In genomic region chr1:173112129-173112528, GRCh38 we compare ENCODE assay signal across 10 cellular contexts.
DNase-seq lines count a peak whose midpoint lies in the region; ATAC-seq and TF ChIP-seq lines count a peak whose summit lies in the region.
"Had no signal": no experiment of that assay in that cellular context is flagged by ENCODE, and none has a peak within 500 bp of the region (broad histone marks: within the 10 kb centered on the region; RNA-seq: fewer than 3 reads in every experiment).

No MANE protein-coding gene starts in this region.

- H3K27me3 Mint-ChIP-seq in Caco-2 (ENCODE audit: insufficient read depth, unreplicated experiment): no peaks in the 10 kb centered on the region

- H3K4me3 Mint-ChIP-seq in Caco-2 (ENCODE audit: unreplicated experiment): no peak overlapping the region

- in situ Hi-C loops in gastrocnemius medialis (cut with MboI; ENCODE audit: low sequenced_read_pairs in 4 of 4): no loop called here

- DNase-seq in OCI-M1 (lab: John Stamatoyannopoulos, UW) (peak; percentile 37), pulmonary artery endothelial cell (ENCODE audit: low read depth, low spot score) (peak; percentile 46), C1 segment of cervical spinal cord (lab: John Stamatoyannopoulos, UW) (no peak), D341Med (ENCODE audit: low spot score) (no peak), Caco-2 (no peak), gastrocnemius medialis (no peak)
- DNase-seq: SJCRH30 had no signal

- CTCF ChIA-PET in Caco-2 (lab: Charles Lee): no interaction called here

- H3K9me3 Mint-ChIP-seq in Caco-2 (ENCODE audit: unreplicated experiment): peaks cover 24% of the 10 kb centered on the region

- H3K9me3 ChIP-seq in Caco-2 (peaks cover 6% of the 10 kb centered on the region), gastrocnemius medialis (no peaks in the 10 kb centered on the region)
- H3K9me3 ChIP-seq: SJCRH30 had no signal

- no peak overlapping the region for H3K4me3 ChIP-seq in Caco-2 (ENCODE audit: low read depth, low read length)
- no peak overlapping the region for H3K4me3 ChIP-seq in gastrocnemius medialis
- H3K4me3 ChIP-seq: coronary artery, SJCRH30 had no signal

- TF ChIP-seq CTCF in Caco-2 (IDR thresholded peaks at IDR 0.05; ENCODE audit: insufficient read depth in 1 of 2, low read depth in 1 of 2, low read length in 1 of 2, severe bottlenecking in 1 of 2, unreplicated experiment in 1 of 2) (no peak), gastrocnemius medialis (IDR thresholded peaks at IDR 0.05 in 4 of 5, conservative IDR thresholded peaks at IDR 0.05 in 1 of 5) (no peak)

- peak; percentile 86 for ATAC-seq in GM19324 (IDR thresholded peaks at IDR 0.05; ENCODE audit: low FRiP score, unreplicated experiment)
- ATAC-seq in HG02981 (IDR thresholded peaks at IDR 0.05; ENCODE audit: unreplicated experiment): peak; percentile 97
- ATAC-seq in gastrocnemius medialis: no peak

- TF ChIP-seq POLR2A in gastrocnemius medialis (IDR thresholded peaks at IDR 0.05): no peak

- no TSS peak for BruUV-seq in Caco-2 (replicated peaks; lab: Mats Ljungman, UMichigan)

- no peaks in the 10 kb centered on the region for H3K4me1 Mint-ChIP-seq in Caco-2 (ENCODE audit: low read depth, unreplicated experiment)

- POLR2A ChIA-PET in Caco-2 (lab: Charles Lee): no interaction called here

- no peaks in the 10 kb centered on the region for H3K36me3 Mint-ChIP-seq in Caco-2 (ENCODE audit: insufficient read depth, unreplicated experiment)

- H3K36me3 ChIP-seq in Caco-2 (ENCODE audit: control insufficient read depth, insufficient read depth, low read length) (no peaks in the 10 kb centered on the region), gastrocnemius medialis (no peaks in the 10 kb centered on the region)
- H3K36me3 ChIP-seq: SJCRH30 had no signal

- intact Hi-C loops in Caco-2 (cut with micrococcal nuclease; ENCODE audit: unreplicated experiment): no loop called here
- intact Hi-C loops in gastrocnemius medialis (cut with DNase I; ENCODE audit: low total_unique reads): no loop called here

- H3K27me3 ChIP-seq in Caco-2 (replicated peaks; ENCODE audit: control insufficient read depth, insufficient read depth, low read length) (no peaks in the 10 kb centered on the region), gastrocnemius medialis (no peaks in the 10 kb centered on the region)
- H3K27me3 ChIP-seq: SJCRH30 had no signal

- no peak overlapping the region for H3K27ac ChIP-seq in gastrocnemius medialis
- H3K27ac ChIP-seq: coronary artery, SJCRH30 had no signal

- H3K27ac Mint-ChIP-seq in Caco-2 (ENCODE audit: unreplicated experiment): no peak overlapping the region

- H3K4me1 ChIP-seq in Caco-2: no peaks in the 10 kb centered on the region
- no peaks in the 10 kb centered on the region for H3K4me1 ChIP-seq in gastrocnemius medialis
- H3K4me1 ChIP-seq: SJCRH30 had no signal

Comparison
In these comparisons a context has a peak if more than half of its experiments do, and no peak if none do; other contexts are left out.
1. ATAC-seq: peak in GM19324 (single experiment) and HG02981 (single experiment); none in gastrocnemius medialis (0 of 2).
2. DNase-seq: peak in OCI-M1 (single experiment) and pulmonary artery endothelial cell (single experiment); none in C1 segment of cervical spinal cord (0 of 14), D341Med (single experiment), Caco-2 (0 of 2) and gastrocnemius medialis (0 of 2).